8 cellular contexts compared by ENCODE assay signal in the genomic region with DNA sequence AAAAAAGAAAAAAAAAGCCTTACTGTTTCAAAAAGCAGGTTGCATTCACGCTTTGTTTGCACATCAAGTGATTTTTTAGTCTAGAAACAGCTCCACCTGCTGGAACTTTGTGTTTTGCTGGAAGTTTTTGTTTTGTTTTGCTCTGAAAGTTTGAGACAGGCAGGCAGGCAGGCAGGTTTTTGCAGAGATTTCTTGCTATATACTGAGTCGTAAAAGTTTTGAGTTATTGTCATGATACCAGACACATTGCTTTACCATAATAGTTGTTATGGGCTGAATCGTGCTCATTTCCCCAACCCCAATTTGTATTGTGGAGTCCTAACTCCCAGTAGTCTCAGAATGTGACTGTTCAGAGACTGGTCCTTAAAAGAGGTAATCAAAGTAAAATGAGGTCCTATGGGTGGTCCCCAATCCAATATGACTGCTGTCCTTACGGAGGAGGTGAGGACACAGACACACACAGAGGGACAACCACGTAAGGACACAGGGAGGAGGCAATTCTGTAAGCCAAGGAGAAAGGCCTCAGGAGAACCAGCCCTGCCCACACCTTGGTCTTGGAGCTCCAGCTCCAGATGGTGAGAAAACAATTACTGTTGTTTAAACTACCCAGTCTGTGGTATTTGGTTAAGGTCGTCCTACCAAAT. TPM values are rescaled to one million over a fixed set of nuclear protein-coding genes. Genes with fewer than 3 reads are reported as not detected.
A peak's percentile ranks its signal among the peaks of the same experiment; 100 is the strongest.
DNase-seq lines count a peak whose midpoint lies in the region; ATAC-seq and TF ChIP-seq lines count a peak whose summit lies in the region.

No MANE protein-coding gene starts in this region.

- TF ChIP-seq EP300 in suprapubic skin (IDR thresholded peaks at IDR 0.05): no peak

- DNase-seq in stimulated activated naive CD4-positive, alpha-beta T cell (lab: John Stamatoyannopoulos, UW): peak in 5 of 6 experiments; percentile 9 to 74 (median 52)
- no peak for DNase-seq in stimulated activated naive CD4-positive, alpha-beta T cell treated with Interleukin-2 at 50 U/mL for 16 hours (lab: John Stamatoyannopoulos, UW)
- peak; percentile 43 for DNase-seq in NB4 (ENCODE audit: low read depth)
- peak; percentile 19 for DNase-seq in activated T-cell treated with anti-CD3 and anti-CD28 coated beads, Interleukin-2, amount 50 U/mL, for 4 hours
- peak; percentile 2 for DNase-seq in hippocampal formation (lab: John Stamatoyannopoulos, UW)
- DNase-seq in stimulated activated CD8-positive, alpha-beta memory T cell treated with anti-CD3 and anti-CD28 coated beads, Interleukin-4, amount 100 ng/mL, for 48 hours: peak; percentile 44
- no peak for DNase-seq in epidermal melanocyte (ENCODE audit: insufficient read length, low spot score)
- no peak for DNase-seq in suprapubic skin (ENCODE audit: low spot score in 2 of 2)

- no peaks in the 10 kb centered on the region for H3K9me3 ChIP-seq in suprapubic skin

- WGBS in suprapubic skin: 48% methylated on average over 6 of the region's 6 CpGs

- peaks cover 6% of the 10 kb centered on the region for H3K27me3 ChIP-seq in suprapubic skin

- no peak overlapping the region for H3K27ac ChIP-seq in suprapubic skin

- peak; percentile 70 for TF ChIP-seq CTCF in NB4 (IDR thresholded peaks at IDR 0.05; ENCODE audit: low read depth, low read length)
- TF ChIP-seq CTCF in suprapubic skin (IDR thresholded peaks at IDR 0.05): peak in 1 of 2 donors; percentile 55

- H3K9me3 Mint-ChIP-seq in activated T-cell treated with anti-CD3 and anti-CD28 coated beads, Interleukin-2, amount 50 U/mL, for 4 hours: peaks cover 3% of the 10 kb centered on the region

- H3K4me1 Mint-ChIP-seq in activated T-cell treated with anti-CD3 and anti-CD28 coated beads, Interleukin-2, amount 50 U/mL, for 4 hours (ENCODE audit: low read depth): peaks cover 16% of the 10 kb centered on the region

- H3K36me3 Mint-ChIP-seq in activated T-cell treated with anti-CD3 and anti-CD28 coated beads, Interleukin-2, amount 50 U/mL, for 4 hours (ENCODE audit: insufficient read depth): no peaks in the 10 kb centered on the region

- TF ChIP-seq POLR2A in NB4 (IDR thresholded peaks at IDR 0.05; ENCODE audit: extremely low read depth, insufficient read length) (no peak), suprapubic skin (IDR thresholded peaks at IDR 0.05) (no peak)

- H3K27me3 Mint-ChIP-seq in activated T-cell treated with anti-CD3 and anti-CD28 coated beads, Interleukin-2, amount 50 U/mL, for 4 hours (ENCODE audit: low read depth): peaks cover 19% of the 10 kb centered on the region

- no peak overlapping the region for H3K4me3 Mint-ChIP-seq in activated T-cell treated with anti-CD3 and anti-CD28 coated beads, Interleukin-2, amount 50 U/mL, for 4 hours

- no peak overlapping the region for H3K4me3 ChIP-seq in NB4 (ENCODE audit: low read depth, low read length)
- H3K4me3 ChIP-seq in suprapubic skin: no peak overlapping the region

- no peaks in the 10 kb centered on the region for H3K36me3 ChIP-seq in suprapubic skin

- H3K4me1 ChIP-seq in suprapubic skin: no peaks in the 10 kb centered on the region

- no peak for ATAC-seq in activated T-cell treated with anti-CD3 and anti-CD28 coated beads, Interleukin-2, amount 50 U/mL, for 4 hours

RNA-seq across cellular contexts. Expression of gene OR2Y1, which starts 20.9 kb away (rescaled TPM):
- not detected for total RNA-seq in activated T-cell treated with anti-CD3 and anti-CD28 coated beads, Interleukin-2, amount 50 U/mL, for 4 hours
- total RNA-seq in suprapubic skin: not detected

Comparison
In these comparisons a context has a peak if more than half of its experiments do, and no peak if none do; other contexts are left out.
1. DNase-seq: peak in stimulated activated naive CD4-positive, alpha-beta T cell (5 of 6), NB4 (single experiment), activated T-cell treated with anti-CD3 and anti-CD28 coated beads, Interleukin-2, amount 50 U/mL, for 4 hours (single experiment), hippocampal formation (2 of 2) and stimulated activated CD8-positive, alpha-beta memory T cell treated with anti-CD3 and anti-CD28 coated beads, Interleukin-4, amount 100 ng/mL, for 48 hours (single experiment); none in stimulated activated naive CD4-positive, alpha-beta T cell treated with Interleukin-2 at 50 U/mL for 16 hours (single experiment), epidermal melanocyte (single experiment) and suprapubic skin (0 of 2).